Comparison of ENCODE assay signal across 26 cellular contexts in the genomic region with DNA sequence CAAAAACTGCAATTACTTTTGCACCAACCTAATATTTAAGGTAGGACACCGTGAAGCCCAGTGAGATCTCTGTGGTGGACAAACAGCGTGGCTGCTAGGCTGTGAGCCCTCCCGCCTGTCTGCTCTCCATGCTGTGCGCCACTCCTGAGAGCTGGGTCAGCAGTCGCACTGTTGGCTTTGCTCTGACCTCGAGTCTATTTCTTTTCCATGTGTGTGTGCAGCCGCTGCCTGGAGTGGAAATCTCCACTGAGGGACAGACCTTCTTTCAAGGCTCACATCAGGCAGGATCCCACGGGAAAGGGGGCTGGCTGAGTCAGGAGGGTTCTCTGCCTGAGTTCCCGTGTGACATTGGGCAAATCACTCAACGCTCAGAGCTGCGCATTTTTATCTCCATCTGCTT. TPM values are rescaled to one million over a fixed set of nuclear protein-coding genes. Genes with fewer than 3 reads are reported as not detected.
DNase-seq lines count a peak whose midpoint lies in the region; ATAC-seq and TF ChIP-seq lines count a peak whose summit lies in the region.
"Had no signal": no experiment of that assay in that cellular context is flagged by ENCODE, and none has a peak within 500 bp of the region (broad histone marks: within the 10 kb centered on the region; RNA-seq: fewer than 3 reads in every experiment).

No MANE protein-coding gene starts in this region.

- 81% methylated on average over 11 of the region's 11 CpGs for WGBS in liver
- WGBS in stomach, 5 donors = 78 to 90% (median 79%) methylated on average over 10 to 11 of the region's 11 CpGs

- in situ Hi-C loops in ACHN (cut with HindIII; ENCODE audit: low pct_ligation_motif_present, low pct_unique_long_range_greater_than_20kb, low sequenced_read_pairs) = no loop called here

- BruUV-seq in PC-9 (replicated peaks; lab: Mats Ljungman, UMichigan) = no TSS peak

- H3K9ac ChIP-seq in liver (ENCODE audit: low read depth in 1 of 2, low read length in 2 of 2) = no peak overlapping the region

- H4K20me1 ChIP-seq in PC-9 (ENCODE audit: insufficient read depth) = no peaks in the 10 kb centered on the region

- H3K27me3 ChIP-seq in PC-9 (ENCODE audit: insufficient read depth, low read depth) (no peaks in the 10 kb centered on the region), liver (ENCODE audit: control insufficient read depth in 4 of 4, insufficient read depth in 4 of 4, low read length in 3 of 4) (no peaks in the 10 kb centered on the region), stomach (no peaks in the 10 kb centered on the region)
- H3K27me3 ChIP-seq: transverse colon had no signal

- peaks cover 63% of the 10 kb centered on the region for H3K4me1 ChIP-seq in PC-9 (replicated peaks; ENCODE audit: insufficient read depth)
- H3K4me1 ChIP-seq in liver (ENCODE audit: control insufficient read depth in 4 of 4, insufficient read depth in 4 of 4, low read length in 3 of 4) = peaks cover 15 to 41% (median 31%) of the 10 kb centered on the region in 4 donors
- peaks cover 37 to 56% (median 47%) of the 10 kb centered on the region in 4 donors for H3K4me1 ChIP-seq in stomach

- H3K9me3 ChIP-seq in PC-9 (ENCODE audit: insufficient read depth, low read depth) = no peaks in the 10 kb centered on the region
- H3K9me3 ChIP-seq in liver (ENCODE audit: control insufficient read depth in 4 of 4, low read length in 3 of 4) = no peaks in the 10 kb centered on the region
- no peaks in the 10 kb centered on the region for H3K9me3 ChIP-seq in stomach
- H3K9me3 ChIP-seq: transverse colon had no signal

- ATAC-seq in Right ventricle myocardium superior (ENCODE audit: poor library complexity) = peak; percentile 17
- ATAC-seq: GM12878, PC-3 had no signal

- TF ChIP-seq EP300 in stomach (IDR thresholded peaks at IDR 0.05) = no peak

- H3K36me3 ChIP-seq in PC-9 (ENCODE audit: low read depth) = no peaks in the 10 kb centered on the region
- no peaks in the 10 kb centered on the region for H3K36me3 ChIP-seq in liver (ENCODE audit: control insufficient read depth in 4 of 4, insufficient read depth in 3 of 4, low read depth in 1 of 4, low read length in 3 of 4)
- H3K36me3 ChIP-seq in stomach = no peaks in the 10 kb centered on the region
- H3K36me3 ChIP-seq: transverse colon, WERI-Rb-1 had no signal

- H3K4me2 ChIP-seq in PC-9 = no peak overlapping the region
- H3K4me2 ChIP-seq: smooth muscle cell had no signal

- CTCF ChIA-PET in PC-9 (lab: Charles Lee) = interaction anchor here (1.6 kb wide), 1 partner anchor 38 kb away, joined by 9 read pairs; no protein-coding TSS in a partner anchor

- H3K9me2 ChIP-seq in PC-9 (ENCODE audit: insufficient read depth) = no peaks in the 10 kb centered on the region

- no peak for DNase-seq in PC-9
- peak; percentile 67 for DNase-seq in Right ventricle myocardium superior
- no peak for DNase-seq in stomach
- DNase-seq in DMS153 treated with DMSO at 0.1 percent for 48 hours (lab: John Stamatoyannopoulos, UW; ENCODE audit: unreplicated experiment) = no peak
- no peak for DNase-seq in KG1 (lab: John Stamatoyannopoulos, UW)
- no peak for DNase-seq in ACHN
- DNase-seq: activated CD4-positive, alpha-beta T cell treated with anti-CD3 and anti-CD28 coated beads, Interleukin-2, amount 10 ng/mL, durations not matched to agents 24 days and 14 days; activated gamma-delta T cell; activated T-cell treated with anti-CD3 and anti-CD28 coated beads, Interleukin-2, amount 50 U/mL, for 24 hours; cerebellar nuclear complex; HFFc6; NCI-H1105; NCI-H187 treated with DMSO at 0.1 percent for 48 hours; NCI-H524 treated with DMSO at 0.1 percent for 48 hours; occipital lobe; PC-3; SIG-M5; stimulated activated CD4-positive, alpha-beta T cell treated with anti-CD3 and anti-CD28 coated beads, Interleukin-2, amount 100 ng/mL, for 24 hours; T-helper 9 cell; transverse colon; WERI-Rb-1 had no signal

- TF ChIP-seq RAD21 in liver (IDR thresholded peaks at IDR 0.05) = no peak

- H3F3A ChIP-seq in PC-9 (ENCODE audit: insufficient read depth, low read depth) = peaks cover 59% of the 10 kb centered on the region

- no peak for TF ChIP-seq CTCF in PC-9 (conservative IDR thresholded peaks at IDR 0.05)
- TF ChIP-seq CTCF in liver (IDR thresholded peaks at IDR 0.05; ENCODE audit: low read depth, low read length, missing input control) = no peak
- TF ChIP-seq CTCF in stomach (IDR thresholded peaks at IDR 0.05) = no peak

- POLR2A ChIA-PET in PC-9 (lab: Charles Lee; ENCODE audit: unreplicated experiment) = no interaction called here

- peak overlapping the region; percentile 85; the same call in 1 of the 2 replicates for H3K27ac ChIP-seq in PC-9
- H3K27ac ChIP-seq in liver (ENCODE audit: low read depth in 1 of 2, low read length in 2 of 2) = peak overlapping the region; percentile 0 to 99
- peak overlapping the region in 4 of 5 donors; percentile 82 to 88 (median 87) for H3K27ac ChIP-seq in stomach
- H3K27ac ChIP-seq: transverse colon, WERI-Rb-1 had no signal

- no peak overlapping the region for H2AFZ ChIP-seq in PC-9

- 0 out of 2 replicates have a peak, but pooled peaks cover 6% of the 10 kb centered on the region for H3K79me2 ChIP-seq in PC-9 (ENCODE audit: low read depth)

- no peak for TF ChIP-seq POLR2A in stomach (IDR thresholded peaks at IDR 0.05)

- no peak overlapping the region for H3K4me3 ChIP-seq in PC-9
- no peak overlapping the region for H3K4me3 ChIP-seq in liver (ENCODE audit: low read depth in 1 of 3, low read length in 3 of 3)
- no peak overlapping the region for H3K4me3 ChIP-seq in stomach
- H3K4me3 ChIP-seq: GM12878, smooth muscle cell, transverse colon had no signal

- intact Hi-C loops in PC-9 (cut with micrococcal nuclease; ENCODE audit: unreplicated experiment) = loop anchor here (5.0 kb wide), 1 partner anchor 37 kb away; no protein-coding TSS in a partner anchor
- intact Hi-C loops in Right ventricle myocardium superior (cut with DNase I) = loop anchor here (5.0 kb wide), 1 partner anchor 88 kb away; no protein-coding TSS in a partner anchor
- intact Hi-C loops in stomach (cut with DNase I; ENCODE audit: low total_unique reads) = no loop called here

TF ChIP-seq in liver, 16 proteins besides CTCF, POLR2A, EP300 and RAD21:
- TF ChIP-seq NR2F2 (IDR thresholded peaks at IDR 0.05) (peak; percentile 26), GABPA (IDR thresholded peaks at IDR 0.05 in 1 of 2, conservative IDR thresholded peaks at IDR 0.05 in 1 of 2) (no peak), SP1 (IDR thresholded peaks at IDR 0.05) (peak; percentile 35), RXRA (IDR thresholded peaks at IDR 0.05) (peak; percentile 7 to 25), TAF1 (conservative IDR thresholded peaks at IDR 0.05) (no peak)
- TF ChIP-seq, protein P1, sequence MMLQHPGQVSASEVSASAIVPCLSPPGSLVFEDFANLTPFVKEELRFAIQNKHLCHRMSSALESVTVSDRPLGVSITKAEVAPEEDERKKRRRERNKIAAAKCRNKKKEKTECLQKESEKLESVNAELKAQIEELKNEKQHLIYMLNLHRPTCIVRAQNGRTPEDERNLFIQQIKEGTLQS (IDR thresholded peaks at IDR 0.05) = no peak
- TF ChIP-seq, protein P2, sequence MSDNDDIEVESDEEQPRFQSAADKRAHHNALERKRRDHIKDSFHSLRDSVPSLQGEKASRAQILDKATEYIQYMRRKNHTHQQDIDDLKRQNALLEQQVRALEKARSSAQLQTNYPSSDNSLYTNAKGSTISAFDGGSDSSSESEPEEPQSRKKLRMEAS (IDR thresholded peaks at IDR 0.05) = no peak

RNA-seq across cellular contexts. Expression of a gene that starts 27.1 kb away (rescaled TPM):
- total RNA-seq in PC-9 (2021) (4.1 and 6.3 TPM in 2 replicates), Right ventricle myocardium superior (8.1 TPM), liver (10 to 100 TPM; 23.8 to 90.3 TPM), stomach (10 to 100 TPM in 3 of 5 donors, 1 to 10 TPM in 2; 8.1 to 61.1 (median 13.4) TPM)
- polyA plus RNA-seq in liver (1 to 10 TPM; 5.6 to 8.9 TPM), stomach (1 to 10 TPM; 4.4 to 5.9 (median 5.8) TPM)
- total RNA-seq: activated CD4-positive, alpha-beta T cell treated with anti-CD3 and anti-CD28 coated beads, Interleukin-2, amount 10 ng/mL, durations not matched to agents 24 days and 14 days; activated CD8-positive, alpha-beta memory T cell treated with anti-CD3 and anti-CD28 coated beads for 36 hours; endothelial cell of umbilical vein; GM12878 had no signal
- polyA plus RNA-seq: endothelial cell of umbilical vein had no signal
